In genomic region chr5:111834926-111835599, GRCh38 we compare ENCODE assay signal across 1 cellular context.
TF ChIP-seq lines count a peak whose summit lies in the region.

No MANE protein-coding gene starts in this region.

TF ChIP-seq in SK-N-SH, 30 proteins besides CTCF, POLR2A, EP300 and RAD21 (continued from another document):
- TF ChIP-seq, protein P1, sequence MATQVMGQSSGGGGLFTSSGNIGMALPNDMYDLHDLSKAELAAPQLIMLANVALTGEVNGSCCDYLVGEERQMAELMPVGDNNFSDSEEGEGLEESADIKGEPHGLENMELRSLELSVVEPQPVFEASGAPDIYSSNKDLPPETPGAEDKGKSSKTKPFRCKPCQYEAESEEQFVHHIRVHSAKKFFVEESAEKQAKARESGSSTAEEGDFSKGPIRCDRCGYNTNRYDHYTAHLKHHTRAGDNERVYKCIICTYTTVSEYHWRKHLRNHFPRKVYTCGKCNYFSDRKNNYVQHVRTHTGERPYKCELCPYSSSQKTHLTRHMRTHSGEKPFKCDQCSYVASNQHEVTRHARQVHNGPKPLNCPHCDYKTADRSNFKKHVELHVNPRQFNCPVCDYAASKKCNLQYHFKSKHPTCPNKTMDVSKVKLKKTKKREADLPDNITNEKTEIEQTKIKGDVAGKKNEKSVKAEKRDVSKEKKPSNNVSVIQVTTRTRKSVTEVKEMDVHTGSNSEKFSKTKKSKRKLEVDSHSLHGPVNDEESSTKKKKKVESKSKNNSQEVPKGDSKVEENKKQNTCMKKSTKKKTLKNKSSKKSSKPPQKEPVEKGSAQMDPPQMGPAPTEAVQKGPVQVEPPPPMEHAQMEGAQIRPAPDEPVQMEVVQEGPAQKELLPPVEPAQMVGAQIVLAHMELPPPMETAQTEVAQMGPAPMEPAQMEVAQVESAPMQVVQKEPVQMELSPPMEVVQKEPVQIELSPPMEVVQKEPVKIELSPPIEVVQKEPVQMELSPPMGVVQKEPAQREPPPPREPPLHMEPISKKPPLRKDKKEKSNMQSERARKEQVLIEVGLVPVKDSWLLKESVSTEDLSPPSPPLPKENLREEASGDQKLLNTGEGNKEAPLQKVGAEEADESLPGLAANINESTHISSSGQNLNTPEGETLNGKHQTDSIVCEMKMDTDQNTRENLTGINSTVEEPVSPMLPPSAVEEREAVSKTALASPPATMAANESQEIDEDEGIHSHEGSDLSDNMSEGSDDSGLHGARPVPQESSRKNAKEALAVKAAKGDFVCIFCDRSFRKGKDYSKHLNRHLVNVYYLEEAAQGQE (IDR thresholded peaks at IDR 0.05; ENCODE audit: low read depth, low read length), result no peak
- no peak for TF ChIP-seq SIN3A (IDR thresholded peaks at IDR 0.05; ENCODE audit: borderline replicate concordance, low read depth, low read length)
